28 cellular contexts compared by ENCODE assay signal in the genomic region with DNA sequence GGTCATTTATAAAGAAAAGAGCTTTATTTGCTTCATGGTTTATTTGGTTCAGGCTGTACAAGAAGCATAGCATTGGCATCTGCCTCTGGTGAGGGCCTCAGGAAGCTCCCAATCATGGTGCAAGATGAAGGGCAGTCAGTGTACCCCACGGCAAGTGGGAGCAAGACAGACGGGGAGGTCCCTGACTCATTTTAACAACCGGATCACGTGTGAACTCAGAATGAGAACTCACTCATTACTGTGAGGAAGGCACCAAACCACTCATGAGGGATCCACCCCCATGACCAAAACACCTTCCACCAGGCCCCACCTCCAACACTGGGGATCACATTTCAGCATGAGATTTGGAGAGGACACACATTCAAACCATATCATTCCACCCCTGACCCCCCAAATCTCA. TPM values are rescaled to one million over a fixed set of nuclear protein-coding genes. Genes with fewer than 3 reads are reported as not detected.
"Had no signal": no experiment of that assay in that cellular context is flagged by ENCODE, and none has a peak within 500 bp of the region (broad histone marks: within the 10 kb centered on the region; RNA-seq: fewer than 3 reads in every experiment).

No MANE protein-coding gene starts in this region.

- H3K27ac ChIP-seq: gastrocnemius medialis, hepatocyte, pancreas, prostate gland, sigmoid colon, transverse colon had no signal

- H3K27me3 ChIP-seq: gastrocnemius medialis, hepatocyte, pancreas, sigmoid colon, transverse colon had no signal

- ATAC-seq: gastrocnemius medialis, left cardiac atrium, left ventricle myocardium superior, pancreas, T-helper 17 cell had no signal

- H3K36me3 ChIP-seq: gastrocnemius medialis, pancreas, prostate gland, sigmoid colon, transverse colon had no signal

- H3K9me3 ChIP-seq: gastrocnemius medialis, pancreas, prostate gland, sigmoid colon, transverse colon had no signal

- H3K36me3 Mint-ChIP-seq: activated naive CD8-positive, alpha-beta T cell had no signal

- H3K4me3 ChIP-seq: gastrocnemius medialis, hepatocyte, pancreas, prostate gland, sigmoid colon, transverse colon had no signal

- H3K4me3 Mint-ChIP-seq: activated naive CD8-positive, alpha-beta T cell; T-helper 17 cell had no signal

- H3K27ac Mint-ChIP-seq: activated naive CD8-positive, alpha-beta T cell; T-helper 17 cell had no signal

- DNase-seq: activated CD4-positive, alpha-beta T cell treated with anti-CD3 and anti-CD28 coated beads for 1 hour; activated naive CD4-positive, alpha-beta T cell; activated T-cell treated with anti-CD3 and anti-CD28 coated beads, Interleukin-2, amount 50 U/mL, for 1 hour; anterior cingulate cortex; effector CD8-positive, alpha-beta T cell; glutamatergic neuron; left cardiac atrium; left ventricle myocardium superior; mammary epithelial cell; nucleus accumbens; retina; small intestine; stimulated activated CD4-positive, alpha-beta T cell treated with anti-CD3 and anti-CD28 coated beads, Interleukin-1b, Interleukin-23, amount 100 ng/mL, for 48 hours; stimulated activated CD4-positive, alpha-beta T cell treated with anti-CD3 and anti-CD28 coated beads, Interleukin-4, amount 100 ng/mL, for 4 hours; stimulated activated naive CD4-positive, alpha-beta T cell; T-helper 17 cell; T1000; transverse colon had no signal

RNA-seq across cellular contexts. Expression of a gene that starts 15.7 kb away (rescaled TPM):
- total RNA-seq: bronchial epithelial cell, dermis microvascular lymphatic vessel endothelial cell, epithelial cell of proximal tubule, gastrocnemius medialis, hepatocyte, left ventricle myocardium superior, mammary epithelial cell, prostate gland, transverse colon had no signal
- polyA plus RNA-seq: mammary epithelial cell, neural cell had no signal

RNA-seq across cellular contexts. Expression of a gene that starts 45.9 kb away (rescaled TPM):
- total RNA-seq: dermis microvascular lymphatic vessel endothelial cell had no signal
- polyA plus RNA-seq: mammary epithelial cell had no signal
